17 cellular contexts compared by ENCODE assay signal in genomic region chr4:112203593-112203992, GRCh38.
"Had no signal": no experiment of that assay in that cellular context is flagged by ENCODE, and none has a peak within 500 bp of the region (broad histone marks: within the 10 kb centered on the region; RNA-seq: fewer than 3 reads in every experiment).

No MANE protein-coding gene starts in this region.

- H3K4me1 ChIP-seq: esophagus muscularis mucosa, foreskin keratinocyte, gastroesophageal sphincter, heart left ventricle, left lung, lower lobe of right lung had no signal

- H3K9me3 ChIP-seq: esophagus muscularis mucosa, gastroesophageal sphincter, heart left ventricle, left lung, lower lobe of right lung, mucosa of descending colon had no signal

- H3K36me3 ChIP-seq: esophagus muscularis mucosa, gastroesophageal sphincter, heart left ventricle, left lung, lower lobe of right lung had no signal

- DNase-seq: dermis blood vessel endothelial cell; dorsolateral prefrontal cortex; effector CD4-positive, alpha-beta T cell; effector memory CD4-positive, alpha-beta T cell; foreskin keratinocyte; heart left ventricle; hippocampal formation; left cardiac atrium; left lung; left ventricle myocardium superior; lower lobe of right lung; mesenchymal stem cell; mucosa of descending colon; naive B cell had no signal

- H3K4me3 ChIP-seq: coronary artery, dorsolateral prefrontal cortex, esophagus muscularis mucosa, gastroesophageal sphincter, heart left ventricle, left lung, lower lobe of right lung, mucosa of descending colon had no signal

- ATAC-seq: foreskin keratinocyte, gastroesophageal sphincter, heart left ventricle, left cardiac atrium, left lung, left ventricle myocardium superior, lower lobe of right lung, mucosa of descending colon had no signal

- H3K27ac ChIP-seq: coronary artery, dorsolateral prefrontal cortex, esophagus muscularis mucosa, foreskin keratinocyte, gastroesophageal sphincter, heart left ventricle, left lung, lower lobe of right lung had no signal

- H3K27me3 ChIP-seq: dorsolateral prefrontal cortex, esophagus muscularis mucosa, foreskin keratinocyte, gastroesophageal sphincter, heart left ventricle, left lung had no signal
